17 cellular contexts compared by ENCODE assay signal in the genomic region with DNA sequence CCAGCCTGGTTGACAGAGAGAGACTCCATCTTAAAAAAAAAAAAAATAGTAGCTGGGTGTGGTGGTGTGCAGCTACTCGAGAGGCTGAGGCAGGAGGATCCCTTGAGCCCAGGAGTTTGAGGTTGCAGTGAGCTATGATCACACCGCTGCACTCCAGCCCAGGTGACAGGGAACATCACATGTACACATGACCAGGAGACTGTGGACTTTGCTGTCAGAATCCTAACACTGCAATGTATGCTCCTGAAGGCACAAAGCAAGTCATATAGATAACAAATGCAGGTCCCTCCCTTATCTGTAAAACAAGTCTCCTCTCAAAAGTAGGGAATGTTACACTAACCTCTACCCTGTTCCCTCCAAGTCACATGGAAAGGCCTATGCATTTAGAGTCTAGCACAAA. TPM values are rescaled to one million over a fixed set of nuclear protein-coding genes. Genes with fewer than 3 reads are reported as not detected.
DNase-seq lines count a peak whose midpoint lies in the region; ATAC-seq, FAIRE-seq and TF ChIP-seq lines count a peak whose summit lies in the region.
"Had no signal": no experiment of that assay in that cellular context is flagged by ENCODE, and none has a peak within 500 bp of the region (broad histone marks: within the 10 kb centered on the region; RNA-seq: fewer than 3 reads in every experiment).

No MANE protein-coding gene starts in this region.

- no peak for TF ChIP-seq CTCF in HepG2 (CRISPR knock-in tag; IDR thresholded peaks at IDR 0.05)

- no TSS peak for BruUV-seq in HepG2 (replicated peaks; lab: Mats Ljungman, UMichigan)

- no peak overlapping the region for H3K27ac Mint-ChIP-seq in activated CD8-positive, alpha-beta memory T cell treated with anti-CD3 and anti-CD28 coated beads, Interleukin-2, amount 10 ng/mL, durations not matched to agents 7 days and 5 days
- no peak overlapping the region for H3K27ac Mint-ChIP-seq in naive thymus-derived CD4-positive, alpha-beta T cell

- H3K4me2 ChIP-seq in HepG2 (ENCODE audit: low read depth, low read length): no peak overlapping the region
- H3K4me2 ChIP-seq: BLaER1 treated with 17β-estradiol and CSF1 and Interleukin-3, amounts not matched to agents 10 nM and 100 nM had no signal

- H3K36me3 Mint-ChIP-seq in activated CD8-positive, alpha-beta memory T cell treated with anti-CD3 and anti-CD28 coated beads, Interleukin-2, amount 10 ng/mL, durations not matched to agents 7 days and 5 days: peaks cover 67% of the 10 kb centered on the region
- peaks cover 27 to 87% (median 69%) of the 10 kb centered on the region in 5 donors for H3K36me3 Mint-ChIP-seq in naive thymus-derived CD4-positive, alpha-beta T cell

- intact Hi-C loops in HepG2 (cut with micrococcal nuclease; ENCODE audit: unreplicated experiment): no loop called here
- intact Hi-C loops in naive thymus-derived CD4-positive, alpha-beta T cell (cut with micrococcal nuclease): loop anchor here in 1 of 2 donors (5.0 kb wide), 1 partner anchor 46 kb away; no protein-coding TSS in a partner anchor

- CTCF ChIA-PET in activated CD8-positive, alpha-beta memory T cell treated with anti-CD3 and anti-CD28 coated beads, Interleukin-2, amount 10 ng/mL, durations not matched to agents 7 days and 5 days (lab: Charles Lee): no interaction called here
- CTCF ChIA-PET in HepG2 (lab: Yijun Ruan, JAX; ENCODE audit: low intra/inter-chr PET ratio, low total read pairs): no interaction called here
- CTCF ChIA-PET in naive thymus-derived CD4-positive, alpha-beta T cell (lab: Charles Lee): interaction anchor here (0.9 kb wide), 1 partner anchor 141 kb away, joined by 3 read pairs; no protein-coding TSS in a partner anchor

- no peaks in the 10 kb centered on the region for H3K27me3 Mint-ChIP-seq in activated CD8-positive, alpha-beta memory T cell treated with anti-CD3 and anti-CD28 coated beads, Interleukin-2, amount 10 ng/mL, durations not matched to agents 7 days and 5 days
- no peaks in the 10 kb centered on the region for H3K27me3 Mint-ChIP-seq in naive thymus-derived CD4-positive, alpha-beta T cell
- H3K27me3 Mint-ChIP-seq: CD4-positive, CD25-positive, alpha-beta regulatory T cell had no signal

- no peaks in the 10 kb centered on the region for H4K20me1 ChIP-seq in HepG2 (ENCODE audit: insufficient read depth, low read length)

- no peak overlapping the region for H3K4me3 Mint-ChIP-seq in activated CD8-positive, alpha-beta memory T cell treated with anti-CD3 and anti-CD28 coated beads, Interleukin-2, amount 10 ng/mL, durations not matched to agents 7 days and 5 days
- H3K4me3 Mint-ChIP-seq in naive thymus-derived CD4-positive, alpha-beta T cell: no peak overlapping the region
- H3K4me3 Mint-ChIP-seq: CD4-positive, CD25-positive, alpha-beta regulatory T cell had no signal

- no peaks in the 10 kb centered on the region for H3K27me3 ChIP-seq in HepG2 (ENCODE audit: control insufficient read depth in 1 of 2, insufficient read depth in 2 of 2, low read length in 2 of 2)
- no peaks in the 10 kb centered on the region for H3K27me3 ChIP-seq in naive thymus-derived CD4-positive, alpha-beta T cell (ENCODE audit: control insufficient read depth in 2 of 2, insufficient read depth in 2 of 2, low read length in 2 of 2)
- H3K27me3 ChIP-seq: BLaER1 treated with 17β-estradiol and CSF1 and Interleukin-3, amounts not matched to agents 10 nM and 100 nM had no signal

- peaks cover 3% of the 10 kb centered on the region for H3K4me1 Mint-ChIP-seq in activated CD8-positive, alpha-beta memory T cell treated with anti-CD3 and anti-CD28 coated beads, Interleukin-2, amount 10 ng/mL, durations not matched to agents 7 days and 5 days
- H3K4me1 Mint-ChIP-seq in naive thymus-derived CD4-positive, alpha-beta T cell: peaks cover 0 to 8% (median 0%) of the 10 kb centered on the region in 7 donors

- peaks cover 7% of the 10 kb centered on the region for H3K9me3 ChIP-seq in HepG2 (ENCODE audit: low read length)
- H3K9me3 ChIP-seq in naive thymus-derived CD4-positive, alpha-beta T cell (ENCODE audit: control insufficient read depth in 2 of 3, low read length in 3 of 3): peaks cover 0 to 4% (median 3%) of the 10 kb centered on the region in 3 experiments

- H3K4me3 ChIP-seq in HepG2 (replicated peaks in 1 of 3; ENCODE audit: insufficient read depth in 1 of 3, low read depth in 2 of 3, low read length in 3 of 3): no peak overlapping the region
- H3K4me3 ChIP-seq in naive thymus-derived CD4-positive, alpha-beta T cell (ENCODE audit: low read length): no peak overlapping the region
- H3K4me3 ChIP-seq: BLaER1 treated with 17β-estradiol and CSF1 and Interleukin-3, amounts not matched to agents 10 nM and 100 nM had no signal

- TF ChIP-seq EP300 in HepG2 (IDR thresholded peaks at IDR 0.05; ENCODE audit: low read depth in 2 of 2, low read length in 2 of 2): no peak
- TF ChIP-seq EP300 in HepG2 (CRISPR knock-in tag; IDR thresholded peaks at IDR 0.05; ENCODE audit: borderline replicate concordance): no peak

- H3K79me2 ChIP-seq in HepG2 (ENCODE audit: insufficient read depth, low read length): no peaks in the 10 kb centered on the region

- H3K9ac ChIP-seq in HepG2 (ENCODE audit: insufficient read depth, low read depth, low read length): no peak overlapping the region
- H3K9ac ChIP-seq: BLaER1 treated with 17β-estradiol and CSF1 and Interleukin-3, amounts not matched to agents 10 nM and 100 nM had no signal

- H2AFZ ChIP-seq in HepG2 (ENCODE audit: low read length): no peak overlapping the region

- in situ Hi-C loops in HepG2 (cut with HindIII; ENCODE audit: extremely low pct_ligation_motif_present, low pct_unique_long_range_greater_than_20kb): no loop called here

- peak overlapping the region; percentile 10 for H3K27ac ChIP-seq in angular gyrus (ENCODE audit: low read depth, low read length)
- no peak overlapping the region for H3K27ac ChIP-seq in HepG2 (ENCODE audit: extremely low read length, insufficient read depth, low read length)
- H3K27ac ChIP-seq in naive thymus-derived CD4-positive, alpha-beta T cell (ENCODE audit: low read depth, low read length): no peak overlapping the region
- H3K27ac ChIP-seq: 22Rv1; BLaER1 treated with 17β-estradiol and CSF1 and Interleukin-3, amounts not matched to agents 10 nM and 100 nM; HL-60 had no signal

- ATAC-seq in activated CD8-positive, alpha-beta memory T cell treated with anti-CD3 and anti-CD28 coated beads, Interleukin-2, amount 10 ng/mL, durations not matched to agents 7 days and 5 days: no peak
- ATAC-seq in HepG2: peak; percentile 44; the same call in 1 of the 3 replicates
- ATAC-seq in naive thymus-derived CD4-positive, alpha-beta T cell: no peak
- ATAC-seq: HCT116 had no signal

- peaks cover 15% of the 10 kb centered on the region for H3K9me3 Mint-ChIP-seq in activated CD8-positive, alpha-beta memory T cell treated with anti-CD3 and anti-CD28 coated beads, Interleukin-2, amount 10 ng/mL, durations not matched to agents 7 days and 5 days (ENCODE audit: low read depth)
- H3K9me3 Mint-ChIP-seq in naive thymus-derived CD4-positive, alpha-beta T cell: peaks cover 0 to 20% (median 4%) of the 10 kb centered on the region in 11 donors

- H3K4me1 ChIP-seq in HepG2 (ENCODE audit: insufficient read depth, low read length): no peaks in the 10 kb centered on the region
- H3K4me1 ChIP-seq in naive thymus-derived CD4-positive, alpha-beta T cell (ENCODE audit: control insufficient read depth in 2 of 2, insufficient read depth in 2 of 2, low read length in 2 of 2): no peaks in the 10 kb centered on the region

- DNase-seq in activated CD8-positive, alpha-beta memory T cell treated with anti-CD3 and anti-CD28 coated beads for 24 hours: peak; percentile 0
- DNase-seq in activated CD8-positive, alpha-beta memory T cell treated with anti-CD3 and anti-CD28 coated beads, Interleukin-2, amount 10 ng/mL, durations not matched to agents 7 days and 5 days: no peak
- DNase-seq in HepG2 (ENCODE audit: low spot score): no peak
- DNase-seq in NCI-H526 (lab: John Stamatoyannopoulos, UW): no peak
- no peak for DNase-seq in NCI-H510A treated with DMSO at 0.1 percent for 48 hours (lab: John Stamatoyannopoulos, UW)
- no peak for DNase-seq in NCI-H1694 treated with DMSO at 0.1 percent for 48 hours (lab: John Stamatoyannopoulos, UW)
- no peak for DNase-seq in naive thymus-derived CD4-positive, alpha-beta T cell
- DNase-seq: AML-193; Calu3; CD4-positive, CD25-positive, alpha-beta regulatory T cell; DMS 273 treated with DMSO at 0.1 percent for 48 hours had no signal

- TF ChIP-seq POLR2A in HepG2 (IDR thresholded peaks at IDR 0.05; ENCODE audit: insufficient read depth in 1 of 2, low read depth in 2 of 2, low read length in 2 of 2): no peak

- no peak for FAIRE-seq in HepG2 (lab: Jason Lieb, UNC)
- FAIRE-seq: GM18507 had no signal

- H3K36me3 ChIP-seq in HepG2 (replicated peaks in 1 of 2; ENCODE audit: control insufficient read depth in 1 of 2, insufficient read depth in 2 of 2, low read length in 2 of 2): peaks cover 37 to 87% of the 10 kb centered on the region in 2 experiments
- peaks cover 4 to 84% (median 10%) of the 10 kb centered on the region in 3 experiments for H3K36me3 ChIP-seq in naive thymus-derived CD4-positive, alpha-beta T cell (ENCODE audit: control insufficient read depth in 2 of 3, insufficient read depth in 3 of 3, low read length in 3 of 3)

- WGBS in HepG2 (ENCODE audit: low lambda C conversion rate): 86% methylated on average over 2 of the region's 2 CpGs

- POLR2A ChIA-PET in HepG2 (lab: Yijun Ruan, JAX): no interaction called here
- POLR2A ChIA-PET in naive thymus-derived CD4-positive, alpha-beta T cell (lab: Charles Lee): no interaction called here

- no peak for TF ChIP-seq RAD21 in HepG2 (CRISPR knock-in tag; IDR thresholded peaks at IDR 0.05)

RNA-seq across cellular contexts. Expression of gene ARHGAP17, which starts 48.6 kb away (rescaled TPM):
- 10 to 100 TPM; 69.4 to 80.8 TPM for total RNA-seq in activated CD8-positive, alpha-beta memory T cell treated with anti-CD3 and anti-CD28 coated beads, Interleukin-2, amount 10 ng/mL, durations not matched to agents 7 days and 5 days
- total RNA-seq in HepG2 (2016; rRNA removed; fragmentation: Illumina TruSeq; extraction: Trizol): 24.6 and 43.8 TPM in 2 replicates
- total RNA-seq in HepG2 (2016; cell fraction: cytosol; rRNA removed; fragmentation: Illumina TruSeq; extraction: Trizol; ENCODE audit: low read depth): 13.5 and 14.6 TPM in 2 replicates
- 22.9 and 34.1 TPM in 2 replicates for total RNA-seq in HepG2 (2016; cell fraction: insoluble cytoplasmic fraction; rRNA removed; fragmentation: Illumina TruSeq; extraction: Trizol)
- 38.2 and 42.2 TPM in 2 replicates for total RNA-seq in HepG2 (2016; cell fraction: membrane; rRNA removed; fragmentation: Illumina TruSeq; extraction: Trizol)
- total RNA-seq in HepG2 (2016; cell fraction: nucleus; rRNA removed; fragmentation: Illumina TruSeq; extraction: Trizol): 51.5 and 56.4 TPM in 2 replicates
- polyA plus RNA-seq in HepG2 (2011; rRNA removed): 18.7 and 20.8 TPM in 2 replicates
- 12.9 and 15.6 TPM in 2 replicates for polyA plus RNA-seq in HepG2 (2011; cell fraction: cytosol; rRNA removed)
- 45.1 and 48.7 TPM in 2 replicates for polyA plus RNA-seq in HepG2 (2011; cell fraction: nucleus; rRNA removed)
- polyA plus RNA-seq in HepG2 (2012): 43.9 and 44.3 TPM in 2 replicates
- polyA plus RNA-seq in HepG2 (2016; cell fraction: cytosol; fragmentation: Illumina TruSeq; extraction: Trizol; ENCODE audit: low read depth): 13.4 and 14.4 TPM in 2 replicates
- 50.2 and 64.9 TPM in 2 replicates for polyA plus RNA-seq in HepG2 (2016; cell fraction: insoluble cytoplasmic fraction; fragmentation: Illumina TruSeq; extraction: Trizol; ENCODE audit: low read depth)
- 28.7 and 35.1 TPM in 2 replicates for polyA plus RNA-seq in HepG2 (2016; cell fraction: membrane; fragmentation: Illumina TruSeq; extraction: Trizol; ENCODE audit: low read depth)
- 76.7 and 80.0 TPM in 2 replicates for polyA plus RNA-seq in HepG2 (2016; cell fraction: nucleus; fragmentation: Illumina TruSeq; extraction: Trizol; ENCODE audit: insufficient read depth, low read depth)
- 32.6 and 34.6 TPM in 2 replicates for polyA minus RNA-seq in HepG2 (2011; rRNA and poly(A)+ RNA removed; ENCODE audit: low replicate concordance)
- polyA minus RNA-seq in HepG2 (2011; cell fraction: cytosol; rRNA and poly(A)+ RNA removed): 25.9 and 33.1 TPM in 2 replicates
- 83.6 and 90.6 TPM in 2 replicates for polyA minus RNA-seq in HepG2 (2011; cell fraction: nucleus; rRNA and poly(A)+ RNA removed)
- total RNA-seq in naive thymus-derived CD4-positive, alpha-beta T cell: 10 to 100 TPM; 58.8 to 92.7 (median 70.6) TPM
- 10 to 100 TPM; 26.3 to 45.6 TPM for polyA plus RNA-seq in naive thymus-derived CD4-positive, alpha-beta T cell
